In the genomic region with DNA sequence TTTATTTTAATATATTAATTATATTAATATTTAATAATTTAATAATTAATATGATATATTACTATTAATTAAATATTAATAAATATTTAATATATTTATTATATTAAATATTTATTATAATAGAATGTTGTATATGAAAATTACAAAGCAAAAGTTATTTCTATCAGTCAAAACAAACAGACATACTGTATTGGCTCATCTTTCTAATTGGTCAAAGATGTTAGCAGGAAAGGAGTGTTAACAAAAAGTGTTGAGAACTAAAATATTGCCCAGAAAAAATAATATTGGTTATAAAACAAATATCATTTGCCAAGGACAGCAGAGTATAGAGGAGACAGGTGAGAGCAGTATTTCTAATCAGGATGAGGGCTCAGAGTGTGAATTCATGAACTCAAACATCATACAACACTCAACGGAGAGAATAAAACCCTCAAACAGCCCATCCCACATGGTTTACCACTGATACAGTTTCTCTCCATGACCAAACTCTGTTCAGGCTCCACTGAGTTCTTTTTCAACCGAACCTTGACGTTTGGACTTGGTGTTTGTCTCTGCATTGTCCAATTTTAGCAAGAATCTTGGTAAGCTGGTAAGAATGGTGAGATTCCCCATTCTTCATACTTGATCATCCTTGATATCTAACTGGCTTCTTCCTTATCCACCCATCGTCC, we compare ENCODE assay signal across 18 cellular contexts. TPM values are rescaled to one million over a fixed set of nuclear protein-coding genes. Genes with fewer than 3 reads are reported as not detected.
"Had no signal": no experiment of that assay in that cellular context is flagged by ENCODE, and none has a peak within 500 bp of the region (broad histone marks: within the 10 kb centered on the region; RNA-seq: fewer than 3 reads in every experiment).

No MANE protein-coding gene starts in this region.

- H3K27me3 ChIP-seq: pancreas, tibial nerve, uterus had no signal

- H3K9me3 ChIP-seq: lower lobe of right lung, pancreas, uterus had no signal

- H3K36me3 ChIP-seq: lower lobe of right lung, pancreas, tibial nerve, uterus had no signal

- DNase-seq: activated CD4-positive, alpha-beta T cell treated with anti-CD3 and anti-CD28 coated beads, Interleukin-2, amount 50 U/mL, for 1 hour; activated gamma-delta T cell treated with Interleukin-2 at 50 U/mL for 16 hours; activated naive CD8-positive, alpha-beta T cell treated with anti-CD3 and anti-CD28 coated beads for 36 hours; amniotic stem cell; effector CD4-positive, alpha-beta T cell; hypothalamus; islet precursor cell; left colon; lower lobe of right lung; natural killer cell; pancreas; stimulated activated CD4-positive, alpha-beta T cell treated with anti-CD3 and anti-CD28 coated beads, Interleukin-4, amount 100 ng/mL, for 24 hours; stimulated activated naive B cell treated with anti-CD40 and anti-IgM and Interleukin-4, amounts not matched to agents 10 μg/mL and 1 μg/mL and 100 μg/mL, for 72 hours; substantia nigra; uterus had no signal

- H3K4me3 ChIP-seq: lower lobe of right lung, pancreas, tibial nerve, uterus had no signal

- ATAC-seq: left colon, lower lobe of right lung, natural killer cell, pancreas, sciatic nerve had no signal

- H3K27ac ChIP-seq: lower lobe of right lung, pancreas, tibial nerve, uterus had no signal

- H3K4me1 ChIP-seq: lower lobe of right lung, tibial nerve, uterus had no signal

RNA-seq across cellular contexts. Expression of gene TSPAN12, which starts 58.0 kb away (rescaled TPM):
- total RNA-seq: activated CD8-positive, alpha-beta memory T cell treated with anti-CD3 and anti-CD28 coated beads for 36 hours; activated naive CD8-positive, alpha-beta T cell treated with anti-CD3 and anti-CD28 coated beads for 36 hours; natural killer cell had no signal
